ENCODE assay signal across 2 cellular contexts in genomic region chr1:21381354-21381753, GRCh38.
A peak's percentile ranks its signal among the peaks of the same experiment; 100 is the strongest.
TF ChIP-seq lines count a peak whose summit lies in the region.

No MANE protein-coding gene starts in this region.

TF ChIP-seq in GM23338, 12 proteins besides CTCF, POLR2A, EP300 and RAD21:
- TF ChIP-seq NANOG (IDR thresholded peaks at IDR 0.05; ENCODE audit: borderline replicate concordance) (no peak), ZNF331 (CRISPR knock-in tag; IDR thresholded peaks at IDR 0.05; ENCODE audit: low read depth) (no peak), EZH2phosphoT487 (IDR thresholded peaks at IDR 0.05; ENCODE audit: unreplicated experiment) (no peak), ETS1 (IDR thresholded peaks at IDR 0.05) (no peak), JUNB (IDR thresholded peaks at IDR 0.05; ENCODE audit: unreplicated experiment) (no peak), ZNF114 (CRISPR knock-in tag; IDR thresholded peaks at IDR 0.05) (no peak), EZH2 (IDR thresholded peaks at IDR 0.05; ENCODE audit: low read depth, unreplicated experiment) (no peak), REST (IDR thresholded peaks at IDR 0.05; ENCODE audit: unreplicated experiment) (no peak), ZNF462 (CRISPR knock-in tag; IDR thresholded peaks at IDR 0.05) (no peak), CREB1 (CRISPR knock-in tag; IDR thresholded peaks at IDR 0.05; ENCODE audit: low read depth) (no peak), POLR2AphosphoS5 (IDR thresholded peaks at IDR 0.05; ENCODE audit: low read depth) (no peak), STAT1 (IDR thresholded peaks at IDR 0.05; ENCODE audit: unreplicated experiment) (no peak)

TF ChIP-seq in K562, 482 proteins besides CTCF, POLR2A, EP300 and RAD21 (continued from another document and continues in another):
- TF ChIP-seq PHF8 (IDR thresholded peaks at IDR 0.05; ENCODE audit: borderline replicate concordance, low read length) (no peak), USF2 (CRISPR knock-in tag; IDR thresholded peaks at IDR 0.05) (peak; percentile 77), ELF1 (tag; IDR thresholded peaks at IDR 0.05) (no peak), CBX3 (IDR thresholded peaks at IDR 0.05; ENCODE audit: borderline replicate concordance in 1 of 2, low read length in 2 of 2) (0 out of 3 replicates have a peak, but pooled peaks of 1 of the 2 experiments have one; percentile 48), TAL1 (IDR thresholded peaks at IDR 0.05) (no peak), RFX1 (IDR thresholded peaks at IDR 0.05) (no peak), FOXA3 (CRISPR knock-in tag; conservative IDR thresholded peaks at IDR 0.05 in 1 of 2, IDR thresholded peaks at IDR 0.05 in 1 of 2) (0 out of 4 replicates have a peak, but pooled peaks of 1 of the 2 experiments have one; percentile 24), ZFPM2 (CRISPR knock-in tag; IDR thresholded peaks at IDR 0.05) (no peak), ZNF316 (IDR thresholded peaks at IDR 0.05) (no peak), TFE3 (CRISPR knock-in tag; IDR thresholded peaks at IDR 0.05) (no peak), BRD9 (IDR thresholded peaks at IDR 0.05; ENCODE audit: low read depth, partially characterized antibody) (no peak), CBX5 (IDR thresholded peaks at IDR 0.05; ENCODE audit: borderline replicate concordance, low read depth) (no peak), MEIS2 (IDR thresholded peaks at IDR 0.05; ENCODE audit: partially characterized antibody) (no peak), POLR2G (IDR thresholded peaks at IDR 0.05; ENCODE audit: low read depth, low read length) (no peak), NFIC (IDR thresholded peaks at IDR 0.05) (no peak), ZNF76 (CRISPR knock-in tag; IDR thresholded peaks at IDR 0.05; ENCODE audit: borderline replicate concordance) (no peak), TEAD1 (CRISPR knock-in tag; IDR thresholded peaks at IDR 0.05) (0 out of 4 replicates have a peak, but pooled peaks of 1 of the 2 experiments have one; percentile 33), CAMTA2 (CRISPR knock-in tag; conservative IDR thresholded peaks at IDR 0.05) (no peak), RAD51 (IDR thresholded peaks at IDR 0.05; ENCODE audit: borderline replicate concordance, low read depth) (peak; percentile 75), AFF1 (IDR thresholded peaks at IDR 0.05; ENCODE audit: low read depth in 1 of 2, partially characterized antibody in 2 of 2) (peak in 1 of 2 experiments; percentile 3), C11orf30 (IDR thresholded peaks at IDR 0.05; ENCODE audit: low read depth) (no peak), MYC (IDR thresholded peaks at IDR 0.05; ENCODE audit: low read depth, low read length) (no peak), MYC (CRISPR knock-in tag; IDR thresholded peaks at IDR 0.05; ENCODE audit: borderline replicate concordance, low read depth) (no peak), CREB1 (IDR thresholded peaks at IDR 0.05) (no peak), CREB1 (CRISPR knock-in tag; IDR thresholded peaks at IDR 0.05) (no peak), ELK3 (CRISPR knock-in tag; IDR thresholded peaks at IDR 0.05) (no peak), KLF1 (tag; IDR thresholded peaks at IDR 0.05) (no peak), ZNF239 (CRISPR knock-in tag; IDR thresholded peaks at IDR 0.05) (no peak), KDM5B (IDR thresholded peaks at IDR 0.05; ENCODE audit: insufficient replicate concordance, low read depth, low read length) (no peak), BRCA1 (IDR thresholded peaks at IDR 0.05) (no peak), BRCA1 (CRISPR knock-in tag; IDR thresholded peaks at IDR 0.05) (no peak), PPARD (CRISPR knock-in tag; IDR thresholded peaks at IDR 0.05) (no peak), PKNOX1 (IDR thresholded peaks at IDR 0.05) (peak; percentile 70), STAG1 (CRISPR knock-in tag; IDR thresholded peaks at IDR 0.05; ENCODE audit: borderline replicate concordance) (no peak), NRF1 (conservative IDR thresholded peaks at IDR 0.05 in 1 of 2, IDR thresholded peaks at IDR 0.05 in 1 of 2) (0 out of 4 replicates have a peak, but pooled peaks of 1 of the 2 experiments have one; percentile 4), ZBTB1 (CRISPR knock-in tag; IDR thresholded peaks at IDR 0.05; ENCODE audit: borderline replicate concordance, low read depth) (no peak), ZNF134 (CRISPR knock-in tag; conservative IDR thresholded peaks at IDR 0.05) (no peak), TFAP4 (CRISPR knock-in tag; IDR thresholded peaks at IDR 0.05; ENCODE audit: borderline replicate concordance) (no peak), ETV1 (tag; conservative IDR thresholded peaks at IDR 0.05; ENCODE audit: low read depth) (no peak), MAX (CRISPR knock-in tag; IDR thresholded peaks at IDR 0.05) (peak; percentile 26; the same call in 1 of the 2 replicates), ASH1L (IDR thresholded peaks at IDR 0.05; ENCODE audit: borderline replicate concordance, low read depth, partially characterized antibody) (no peak), ZNF512 (tag; IDR thresholded peaks at IDR 0.05) (no peak), IRF1 (CRISPR knock-in tag; IDR thresholded peaks at IDR 0.05; ENCODE audit: borderline replicate concordance) (no peak), ZNF174 (CRISPR knock-in tag; IDR thresholded peaks at IDR 0.05) (no peak), RBM15 (IDR thresholded peaks at IDR 0.05; ENCODE audit: insufficient read depth, low read length) (no peak), MECOM (CRISPR knock-in tag; IDR thresholded peaks at IDR 0.05) (no peak), ZNF518B (CRISPR knock-in tag; IDR thresholded peaks at IDR 0.05) (no peak), CBFA2T3 (IDR thresholded peaks at IDR 0.05) (peak; percentile 13; the same call in 1 of the 2 replicates), CREBBP (IDR thresholded peaks at IDR 0.05; ENCODE audit: low read depth, low read length) (no peak), HNRNPUL1 (IDR thresholded peaks at IDR 0.05; ENCODE audit: low read length) (no peak), HDAC3 (IDR thresholded peaks at IDR 0.05; ENCODE audit: borderline replicate concordance, partially characterized antibody) (no peak), MAFF (IDR thresholded peaks at IDR 0.05; ENCODE audit: low read length) (no peak)
